ENCODE assay signal across 8 cellular contexts in the genomic region with DNA sequence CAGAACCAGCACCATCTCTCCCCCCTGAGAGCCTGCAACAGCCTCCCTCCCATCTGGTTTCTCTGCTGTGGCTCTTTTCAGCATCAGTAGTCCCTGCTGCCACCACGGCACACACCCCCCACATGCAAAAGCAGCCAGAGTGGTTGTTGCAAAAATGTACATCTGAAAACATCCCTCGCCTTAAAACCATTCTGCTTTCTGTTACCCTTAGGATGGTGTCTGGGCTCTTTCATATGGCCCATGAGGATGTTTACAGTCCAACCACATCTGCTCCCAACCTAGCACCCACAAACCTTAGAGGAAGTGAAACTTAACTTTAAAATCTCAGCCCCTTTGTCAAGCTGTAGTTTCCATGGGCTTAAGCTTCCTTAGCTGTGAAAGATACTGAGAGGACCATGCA. TPM values are rescaled to one million over a fixed set of nuclear protein-coding genes. Genes with fewer than 3 reads are reported as not detected.
DNase-seq lines count a peak whose midpoint lies in the region; ATAC-seq and TF ChIP-seq lines count a peak whose summit lies in the region.

No MANE protein-coding gene starts in this region.

- peaks cover 41% of the 10 kb centered on the region for H3K4me1 ChIP-seq in suprapubic skin

- no peak for TF ChIP-seq POLR2A in suprapubic skin (IDR thresholded peaks at IDR 0.05)

- H3K4me3 Mint-ChIP-seq in CD14-positive monocyte (peak overlapping the region; percentile 96), activated B cell treated with CpG ODN at 0.5 μM for 24 hours (peak overlapping the region; percentile 98), immature natural killer cell (peak overlapping the region; percentile 89 to 93 (median 89))

- H3K9me3 Mint-ChIP-seq in CD14-positive monocyte (no peaks in the 10 kb centered on the region), activated B cell treated with CpG ODN at 0.5 μM for 24 hours (no peaks in the 10 kb centered on the region), immature natural killer cell (no peaks in the 10 kb centered on the region)

- H3K27me3 Mint-ChIP-seq in CD14-positive monocyte (ENCODE audit: low read depth in 3 of 3), result peaks cover 7 to 16% (median 12%) of the 10 kb centered on the region in 3 donors
- no peaks in the 10 kb centered on the region for H3K27me3 Mint-ChIP-seq in activated B cell treated with CpG ODN at 0.5 μM for 24 hours
- peaks cover 12 to 26% (median 19%) of the 10 kb centered on the region in 3 donors for H3K27me3 Mint-ChIP-seq in immature natural killer cell (ENCODE audit: low read depth in 3 of 3)

- no peak for DNase-seq in CD14-positive monocyte (ENCODE audit: low spot score)
- peak; percentile 59 for DNase-seq in GM19240 (ENCODE audit: insufficient read length, low spot score)
- no peak for DNase-seq in activated B cell treated with CpG ODN at 0.5 μM for 24 hours
- peak; percentile 74 to 75 (median 75) for DNase-seq in immature natural killer cell
- DNase-seq in suprapubic skin (ENCODE audit: low spot score in 2 of 2), result no peak
- no peak for DNase-seq in DMS79 treated with DMSO at 0.1 percent for 48 hours (lab: John Stamatoyannopoulos, UW)
- DNase-seq in cortex of kidney (lab: John Stamatoyannopoulos, UW), result no peak

- POLR2A ChIA-PET in activated B cell treated with CpG ODN at 0.5 μM for 24 hours (lab: Charles Lee), result interaction anchor here (0.5 to 2.5 kb wide), 10 partner anchors 13 to 298 kb away, joined by 3 to 10 read pairs (median 6); a partner anchor contains a TSS

- intact Hi-C loops in CD14-positive monocyte (cut with micrococcal nuclease), result loop anchor here (5.0 to 10.0 kb wide), 3 partner anchors 69 to 176 kb away; a partner anchor contains a TSS
- intact Hi-C loops in activated B cell treated with CpG ODN at 0.5 μM for 24 hours (cut with micrococcal nuclease), result loop anchor here (1.0 kb wide), 5 partner anchors 13 to 276 kb away; no protein-coding TSS in a partner anchor

- H3K36me3 Mint-ChIP-seq in CD14-positive monocyte (peaks cover 11 to 30% of the 10 kb centered on the region in 2 donors), activated B cell treated with CpG ODN at 0.5 μM for 24 hours (ENCODE audit: low read depth) (peaks cover 35% of the 10 kb centered on the region), immature natural killer cell (no peaks in the 10 kb centered on the region)

- peaks cover 9% of the 10 kb centered on the region for H3K36me3 ChIP-seq in suprapubic skin

- TF ChIP-seq CTCF in CD14-positive monocyte (IDR thresholded peaks at IDR 0.05), result no peak
- TF ChIP-seq CTCF in activated B cell treated with CpG ODN at 0.5 μM for 24 hours (IDR thresholded peaks at IDR 0.05), result no peak
- no peak for TF ChIP-seq CTCF in suprapubic skin (IDR thresholded peaks at IDR 0.05)

- no peaks in the 10 kb centered on the region for H3K9me3 ChIP-seq in suprapubic skin

- H3K27me3 ChIP-seq in suprapubic skin, result no peaks in the 10 kb centered on the region

- peak overlapping the region; percentile 98 for H3K27ac ChIP-seq in suprapubic skin

- ATAC-seq in HG03196 (IDR thresholded peaks at IDR 0.05; ENCODE audit: unreplicated experiment), result peak; percentile 81
- ATAC-seq in activated B cell treated with CpG ODN at 0.5 μM for 24 hours (ENCODE audit: low read depth), result peak; percentile 74

- H3K4me3 ChIP-seq in suprapubic skin, result peak overlapping the region; percentile 96

- WGBS in suprapubic skin, result 49% methylated on average over 2 of the region's 2 CpGs

- TF ChIP-seq EP300 in suprapubic skin (IDR thresholded peaks at IDR 0.05), result no peak

- H3K4me1 Mint-ChIP-seq in CD14-positive monocyte (peaks cover 52% of the 10 kb centered on the region), activated B cell treated with CpG ODN at 0.5 μM for 24 hours (peaks cover 59% of the 10 kb centered on the region), immature natural killer cell (peaks cover 32% of the 10 kb centered on the region in 2 donors)

- CTCF ChIA-PET in activated B cell treated with CpG ODN at 0.5 μM for 24 hours (lab: Charles Lee), result interaction anchor here (1.4 to 1.8 kb wide), 3 partner anchors 80 to 184 kb away, joined by 5 to 6 read pairs (median 6); no protein-coding TSS in a partner anchor

- H3K27ac Mint-ChIP-seq in CD14-positive monocyte, result peak overlapping the region; percentile 89 to 98 (median 95)
- peak overlapping the region; percentile 91 for H3K27ac Mint-ChIP-seq in activated B cell treated with CpG ODN at 0.5 μM for 24 hours
- H3K27ac Mint-ChIP-seq in immature natural killer cell, result peak overlapping the region; percentile 82 to 93 (median 86)

RNA-seq across cellular contexts. Expression of a gene that starts 0.8 kb away (rescaled TPM):
- polyA plus RNA-seq in CD14-positive monocyte (1 to 10 TPM in 1 of 2 donors, under 1 TPM in 1; 0.67 to 2.2 TPM), immature natural killer cell (under 1 TPM in 2 of 3 donors, not detected in 1; 0.39 to 0.45 TPM)
- total RNA-seq in activated B cell treated with CpG ODN at 0.5 μM for 24 hours (11.4 and 15.9 TPM in 2 replicates), suprapubic skin (10 to 100 TPM in 1 of 4 donors, 1 to 10 TPM in 3; 1.2 to 11.0 (median 4.7) TPM)

RNA-seq across cellular contexts. Expression of a gene that starts 0.9 kb away (rescaled TPM):
- polyA plus RNA-seq in CD14-positive monocyte, result 10 to 100 TPM; 23.2 to 31.2 TPM
- 41.6 and 47.8 TPM in 2 replicates for total RNA-seq in activated B cell treated with CpG ODN at 0.5 μM for 24 hours
- 1 to 10 TPM; 5.3 to 7.8 (median 5.4) TPM for polyA plus RNA-seq in immature natural killer cell
- total RNA-seq in suprapubic skin, result 100 to 1,000 TPM in 1 of 4 donors, 10 to 100 TPM in 3; 51.3 to 101 (median 73.8) TPM

RNA-seq across cellular contexts. Expression of a gene that starts 45.1 kb away (rescaled TPM):
- polyA plus RNA-seq in CD14-positive monocyte (100 to 1,000 TPM; 104 to 113 TPM), immature natural killer cell (10 to 100 TPM; 42.1 to 46.6 (median 43.4) TPM)
- total RNA-seq in activated B cell treated with CpG ODN at 0.5 μM for 24 hours (17.5 and 18.1 TPM in 2 replicates), suprapubic skin (100 to 1,000 TPM in 2 of 4 donors, 10 to 100 TPM in 2; 69.1 to 234 (median 156) TPM)

RNA-seq across cellular contexts. Expression of a gene that starts 56.5 kb away (rescaled TPM):
- 10 to 100 TPM; 17.1 to 22.7 TPM for polyA plus RNA-seq in CD14-positive monocyte
- 47.7 and 48.9 TPM in 2 replicates for total RNA-seq in activated B cell treated with CpG ODN at 0.5 μM for 24 hours
- polyA plus RNA-seq in immature natural killer cell, result 10 to 100 TPM; 28.0 to 41.7 (median 31.2) TPM
- total RNA-seq in suprapubic skin, result 10 to 100 TPM; 18.3 to 49.3 (median 25.2) TPM

RNA-seq across cellular contexts. Expression of a gene that starts 56.6 kb away (rescaled TPM):
- polyA plus RNA-seq in CD14-positive monocyte (not detected), immature natural killer cell (not detected)
- total RNA-seq in activated B cell treated with CpG ODN at 0.5 μM for 24 hours (0.16 and 0.20 TPM in 2 replicates), suprapubic skin (under 1 TPM; 0.10 to 0.64 (median 0.21) TPM)

Comparison
In these comparisons a context has a peak if more than half of its experiments do, and no peak if none do; other contexts are left out.
1. DNase-seq: peak in GM19240 (single experiment) and immature natural killer cell (3 of 3); none in CD14-positive monocyte (single experiment), activated B cell treated with CpG ODN at 0.5 μM for 24 hours (single experiment), suprapubic skin (0 of 2), DMS79 treated with DMSO at 0.1 percent for 48 hours (single experiment) and cortex of kidney (single experiment).
2. Peak in every context shown above with its lines, with median percentiles within 50 percentile points of each other: H3K27ac Mint-ChIP-seq and H3K4me3 Mint-ChIP-seq.